Comparison of ENCODE assay signal across 24 cellular contexts in genomic region chr4:94590493-94590892, GRCh38.
"Had no signal": no experiment of that assay in that cellular context is flagged by ENCODE, and none has a peak within 500 bp of the region (broad histone marks: within the 10 kb centered on the region; RNA-seq: fewer than 3 reads in every experiment).

No MANE protein-coding gene starts in this region.

- FAIRE-seq: bronchial epithelial cell, pancreas had no signal

- DNase-seq: activated CD4-positive, alpha-beta T cell treated with anti-CD3 and anti-CD28 coated beads, Interleukin-2, amount 50 U/mL, for 48 hours; activated CD8-positive, alpha-beta memory T cell treated with anti-CD3 and anti-CD28 coated beads, Interleukin-2, amount 50 U/mL, for 48 hours; activated naive CD4-positive, alpha-beta T cell treated with Interleukin-2 at 50 U/mL for 16 hours; activated naive CD8-positive, alpha-beta T cell treated with anti-CD3 and anti-CD28 coated beads for 36 hours; activated T-cell treated with anti-CD3 and anti-CD28 coated beads, Interleukin-2, amount 50 U/mL, for 4 hours; dermis blood vessel endothelial cell; effector CD8-positive, alpha-beta T cell; erythroblast; foreskin melanocyte; hypothalamus; pancreas; right lobe of liver; stimulated activated CD4-positive, alpha-beta T cell treated with anti-CD3 and anti-CD28 coated beads, Interleukin-15, amount 100 ng/mL, for 24 hours; stimulated activated CD4-positive, alpha-beta T cell treated with anti-CD3 and anti-CD28 coated beads, Interleukin-2, amount 100 ng/mL, for 48 hours; stimulated activated CD8-positive, alpha-beta memory T cell treated with anti-CD3 and anti-CD28 coated beads, Interleukin-4, amount 100 ng/mL, for 48 hours; stimulated activated naive B cell treated with anti-CD40 and anti-IgM and Interleukin-4, amounts not matched to agents 10 μg/mL and 1 μg/mL and 100 μg/mL, for 72 hours; T-helper 1 cell; trophoblast cell had no signal

- ATAC-seq: activated T-cell treated with anti-CD3 and anti-CD28 coated beads, Interleukin-2, amount 50 U/mL, for 4 hours; natural killer cell treated with Interleukin-12 subunit alpha and Interleukin-12 subunit beta and Interleukin-15 and Interleukin-18, amount 100 ng/mL, for 72 hours; pancreas; stimulated activated naive B cell treated with anti-CD40 and anti-IgM and Interleukin-4, amounts not matched to agents 10 μg/mL and 1 μg/mL and 100 μg/mL, for 72 hours; WTC11 had no signal

- H3K4me1 ChIP-seq: right lobe of liver, vagina had no signal

- H3K9me3 ChIP-seq: neutrophil, pancreas, right lobe of liver, vagina had no signal

- H3K27me3 ChIP-seq: neutrophil, pancreas, right lobe of liver, vagina had no signal

- H3K4me3 ChIP-seq: pancreas, right lobe of liver, smooth muscle cell, vagina had no signal

- H3K27ac ChIP-seq: neutrophil, pancreas, right lobe of liver, vagina had no signal
